17 cellular contexts compared by ENCODE assay signal in the genomic region with DNA sequence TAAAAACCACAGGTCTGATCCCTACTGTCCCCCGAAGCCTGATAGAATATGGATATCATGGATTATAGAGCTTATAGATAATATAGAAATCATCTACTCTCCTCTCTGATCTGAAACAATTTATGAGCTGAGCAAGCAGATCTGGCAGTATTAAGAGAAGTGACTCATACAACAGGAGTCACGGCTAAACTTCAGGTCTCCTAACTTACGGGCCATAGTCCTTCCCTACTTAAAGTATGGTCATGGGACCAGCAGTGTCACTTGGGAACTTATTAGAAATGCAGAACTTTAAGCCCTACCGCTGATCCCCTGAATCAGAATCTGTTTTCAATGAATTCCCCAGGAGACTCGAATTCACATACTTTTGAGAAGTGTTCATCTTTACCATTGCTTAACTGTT.
DNase-seq lines count a peak whose midpoint lies in the region; ATAC-seq, FAIRE-seq and TF ChIP-seq lines count a peak whose summit lies in the region.
"Had no signal": no experiment of that assay in that cellular context is flagged by ENCODE, and none has a peak within 500 bp of the region (broad histone marks: within the 10 kb centered on the region; RNA-seq: fewer than 3 reads in every experiment).

No MANE protein-coding gene starts in this region.

- no peak overlapping the region for H3K56ac ChIP-seq in mesendoderm (ENCODE audit: low read length)

- POLR2A ChIA-PET in MCF 10A (lab: Yijun Ruan, JAX) = no interaction called here

- CTCF ChIA-PET in MCF 10A (lab: Yijun Ruan, JAX) = interaction anchor here (0.7 to 2.9 kb wide), 3 partner anchors 11 to 716 kb away, joined by 3 to 15 read pairs (median 3); no protein-coding TSS in a partner anchor

- H4K5ac ChIP-seq in mesendoderm (ENCODE audit: low read length) = no peak overlapping the region

- no peaks in the 10 kb centered on the region for H3K79me2 ChIP-seq in astrocyte (ENCODE audit: insufficient read depth, low read length)
- H3K79me2 ChIP-seq in mesendoderm (ENCODE audit: control insufficient read depth, insufficient read depth, low read length) = no peaks in the 10 kb centered on the region

- H3K4me2 ChIP-seq in astrocyte (ENCODE audit: low read length) (no peak overlapping the region), mesendoderm (ENCODE audit: low read length) (no peak overlapping the region)
- H3K4me2 ChIP-seq: SK-N-SH had no signal

- no peaks in the 10 kb centered on the region for H3K27me3 Mint-ChIP-seq in MCF 10A (ENCODE audit: insufficient read depth, unreplicated experiment)
- no peaks in the 10 kb centered on the region for H3K27me3 Mint-ChIP-seq in astrocyte (ENCODE audit: low read depth, unreplicated experiment)

- H3K36me3 ChIP-seq in breast epithelium = no peaks in the 10 kb centered on the region
- no peaks in the 10 kb centered on the region for H3K36me3 ChIP-seq in astrocyte (ENCODE audit: insufficient read depth, low read length)
- H3K36me3 ChIP-seq in mesendoderm (ENCODE audit: control insufficient read depth, insufficient read depth, low read length) = no peaks in the 10 kb centered on the region
- no peaks in the 10 kb centered on the region for H3K36me3 ChIP-seq in spleen
- no peaks in the 10 kb centered on the region for H3K36me3 ChIP-seq in body of pancreas (replicated peaks in 1 of 2; ENCODE audit: insufficient read depth in 1 of 2, low read depth in 2 of 2)

- TF ChIP-seq CTCF in MCF 10A (IDR thresholded peaks at IDR 0.05; ENCODE audit: unreplicated experiment) = no peak
- TF ChIP-seq CTCF in breast epithelium (IDR thresholded peaks at IDR 0.05) = no peak
- TF ChIP-seq CTCF in astrocyte (IDR thresholded peaks at IDR 0.05; ENCODE audit: insufficient read depth, low read depth, low read length) = no peak
- TF ChIP-seq CTCF in spleen (IDR thresholded peaks at IDR 0.05 in 8 of 11, conservative IDR thresholded peaks at IDR 0.05 in 3 of 11) = no peak
- no peak for TF ChIP-seq CTCF in body of pancreas (IDR thresholded peaks at IDR 0.05)

- H4K20me1 ChIP-seq in astrocyte (ENCODE audit: insufficient read depth, low read length) = no peaks in the 10 kb centered on the region

- no peaks in the 10 kb centered on the region for H3K27me3 ChIP-seq in breast epithelium
- no peaks in the 10 kb centered on the region for H3K27me3 ChIP-seq in astrocyte (ENCODE audit: insufficient read depth, low read length)
- no peaks in the 10 kb centered on the region for H3K27me3 ChIP-seq in mesendoderm (ENCODE audit: insufficient read depth, low read length, poor library complexity)
- no peaks in the 10 kb centered on the region for H3K27me3 ChIP-seq in spleen (replicated peaks in 1 of 7)
- no peaks in the 10 kb centered on the region for H3K27me3 ChIP-seq in body of pancreas

- no peak overlapping the region for H2AFZ ChIP-seq in astrocyte (ENCODE audit: low read depth, low read length)

- DNase-seq in MCF 10A (ENCODE audit: unreplicated experiment) = peak; percentile 41
- no peak for DNase-seq in breast epithelium (ENCODE audit: low spot score in 2 of 2)
- peak; percentile 20 for DNase-seq in astrocyte (ENCODE audit: low read depth)
- peak; percentile 16 for DNase-seq in mesendoderm
- DNase-seq in NK-92 (lab: John Stamatoyannopoulos, UW; ENCODE audit: unreplicated experiment) = no peak
- no peak for DNase-seq in spleen
- DNase-seq in body of pancreas = no peak
- DNase-seq: CD4-positive, alpha-beta memory T cell; NCI-H1436; NCI-H2029; NCI-H2171 treated with DMSO at 0.1 percent for 48 hours; NCI-H446 treated with DMSO at 0.1 percent for 48 hours; Right ventricle myocardium superior; SK-N-SH had no signal

- intact Hi-C loops in MCF 10A (cut with micrococcal nuclease) (no loop called here), breast epithelium (cut with DNase I; ENCODE audit: low total_unique reads) (no loop called here), spleen (cut with DNase I; ENCODE audit: low total_unique reads) (no loop called here), body of pancreas (cut with DNase I) (no loop called here)

- FAIRE-seq in astrocyte (lab: Jason Lieb, UNC) = no peak
- FAIRE-seq: GM18507 had no signal

- H3K36me3 Mint-ChIP-seq in MCF 10A (ENCODE audit: insufficient read depth, unreplicated experiment) = no peaks in the 10 kb centered on the region
- no peaks in the 10 kb centered on the region for H3K36me3 Mint-ChIP-seq in astrocyte (ENCODE audit: low read depth, unreplicated experiment)
- H3K36me3 Mint-ChIP-seq: CD4-positive, alpha-beta memory T cell had no signal

- H3K18ac ChIP-seq in mesendoderm (ENCODE audit: low read length) = peak overlapping the region; percentile 41

- peak overlapping the region; percentile 74 for H2BK120ac ChIP-seq in mesendoderm (ENCODE audit: low read depth, low read length)

- no peaks in the 10 kb centered on the region for H3K9me3 ChIP-seq in breast epithelium
- H3K9me3 ChIP-seq in astrocyte (ENCODE audit: insufficient read depth, low read depth, low read length) = no peaks in the 10 kb centered on the region
- no peaks in the 10 kb centered on the region for H3K9me3 ChIP-seq in spleen
- H3K9me3 ChIP-seq in body of pancreas = no peaks in the 10 kb centered on the region
- H3K9me3 ChIP-seq: SK-N-SH had no signal

- no peak overlapping the region for H2BK15ac ChIP-seq in mesendoderm (replicated peaks; ENCODE audit: low read depth)

- no peaks in the 10 kb centered on the region for H3K79me1 ChIP-seq in mesendoderm (ENCODE audit: low read length)

- WGBS in mesendoderm (ENCODE audit: extremely low coverage, insufficient coverage, low lambda C conversion rate) = no CpG with 5 or more reads among the region's 5 CpGs
- WGBS in spleen, 5 donors = 83 to 92% (median 87%) methylated on average over 5 of the region's 5 CpGs
- WGBS in body of pancreas, 2 donors = 71 to 84% methylated on average over 5 of the region's 5 CpGs

- H3K4me1 Mint-ChIP-seq in MCF 10A (ENCODE audit: insufficient read depth, unreplicated experiment) (peaks cover 7% of the 10 kb centered on the region), astrocyte (ENCODE audit: low read depth, unreplicated experiment) (peaks cover 6% of the 10 kb centered on the region)
- H3K4me1 Mint-ChIP-seq: CD4-positive, alpha-beta memory T cell had no signal

- H3K4me1 ChIP-seq in breast epithelium (no peaks in the 10 kb centered on the region), astrocyte (ENCODE audit: insufficient read depth, low read length) (no peaks in the 10 kb centered on the region), mesendoderm (ENCODE audit: control insufficient read depth, low read depth, low read length) (peaks cover 12% of the 10 kb centered on the region), spleen (no peaks in the 10 kb centered on the region), body of pancreas (no peaks in the 10 kb centered on the region)

- no peak overlapping the region for H3K4ac ChIP-seq in mesendoderm (ENCODE audit: low read depth, low read length)

- H4K8ac ChIP-seq in mesendoderm (ENCODE audit: low read depth, low read length) = no peak overlapping the region

- H3K27ac Mint-ChIP-seq in MCF 10A (ENCODE audit: low read depth, unreplicated experiment) (no peak overlapping the region), astrocyte (ENCODE audit: unreplicated experiment) (no peak overlapping the region)
- H3K27ac Mint-ChIP-seq: CD4-positive, alpha-beta memory T cell had no signal

- no peak overlapping the region for H3K27ac ChIP-seq in breast epithelium
- H3K27ac ChIP-seq in astrocyte (ENCODE audit: low read depth, low read length) = no peak overlapping the region
- H3K27ac ChIP-seq in mesendoderm (ENCODE audit: low read depth, low read length) = no peak overlapping the region
- no peak overlapping the region for H3K27ac ChIP-seq in spleen
- H3K27ac ChIP-seq in body of pancreas = no peak overlapping the region
- H3K27ac ChIP-seq: 22Rv1 had no signal

- H3K23ac ChIP-seq in mesendoderm (ENCODE audit: low read length) = no peak overlapping the region

- TF ChIP-seq POLR2A in breast epithelium (IDR thresholded peaks at IDR 0.05) (no peak), spleen (IDR thresholded peaks at IDR 0.05) (no peak), body of pancreas (IDR thresholded peaks at IDR 0.05) (no peak)

- BruUV-seq in MCF 10A (replicated peaks; lab: Mats Ljungman, UMichigan) = no TSS peak

- H3K4me3 Mint-ChIP-seq in MCF 10A (ENCODE audit: unreplicated experiment) = no peak overlapping the region
- H3K4me3 Mint-ChIP-seq in astrocyte (ENCODE audit: unreplicated experiment) = no peak overlapping the region
- H3K4me3 Mint-ChIP-seq: CD4-positive, alpha-beta memory T cell had no signal

- H2AK5ac ChIP-seq in mesendoderm (ENCODE audit: low read length) = no peak overlapping the region

- no peak overlapping the region for H3K9ac ChIP-seq in astrocyte (ENCODE audit: low read length)
- no peak overlapping the region for H3K9ac ChIP-seq in mesendoderm (ENCODE audit: low read length)
- H3K9ac ChIP-seq: SK-N-SH had no signal

- no peak overlapping the region for H3K4me3 ChIP-seq in breast epithelium
- H3K4me3 ChIP-seq in astrocyte (ENCODE audit: insufficient read depth, low read depth, low read length) = no peak overlapping the region
- H3K4me3 ChIP-seq in mesendoderm (ENCODE audit: low read length) = no peak overlapping the region
- no peak overlapping the region for H3K4me3 ChIP-seq in spleen
- no peak overlapping the region for H3K4me3 ChIP-seq in body of pancreas

- ATAC-seq in GM18870 (IDR thresholded peaks at IDR 0.05; ENCODE audit: unreplicated experiment) (no peak), body of pancreas (no peak)

- H3K9me3 Mint-ChIP-seq in MCF 10A (ENCODE audit: unreplicated experiment) (no peaks in the 10 kb centered on the region), astrocyte (ENCODE audit: unreplicated experiment) (no peaks in the 10 kb centered on the region)

- no peak overlapping the region for H2BK5ac ChIP-seq in mesendoderm (ENCODE audit: low read length)

Comparison
In these comparisons a context has a peak if more than half of its experiments do, and no peak if none do; other contexts are left out.
1. DNase-seq: peak in MCF 10A (single experiment), astrocyte (single experiment) and mesendoderm (single experiment); none in breast epithelium (0 of 2), NK-92 (single experiment), spleen (single experiment) and body of pancreas (0 of 4).